Comparison of ENCODE assay signal across 8 cellular contexts in the genomic region with DNA sequence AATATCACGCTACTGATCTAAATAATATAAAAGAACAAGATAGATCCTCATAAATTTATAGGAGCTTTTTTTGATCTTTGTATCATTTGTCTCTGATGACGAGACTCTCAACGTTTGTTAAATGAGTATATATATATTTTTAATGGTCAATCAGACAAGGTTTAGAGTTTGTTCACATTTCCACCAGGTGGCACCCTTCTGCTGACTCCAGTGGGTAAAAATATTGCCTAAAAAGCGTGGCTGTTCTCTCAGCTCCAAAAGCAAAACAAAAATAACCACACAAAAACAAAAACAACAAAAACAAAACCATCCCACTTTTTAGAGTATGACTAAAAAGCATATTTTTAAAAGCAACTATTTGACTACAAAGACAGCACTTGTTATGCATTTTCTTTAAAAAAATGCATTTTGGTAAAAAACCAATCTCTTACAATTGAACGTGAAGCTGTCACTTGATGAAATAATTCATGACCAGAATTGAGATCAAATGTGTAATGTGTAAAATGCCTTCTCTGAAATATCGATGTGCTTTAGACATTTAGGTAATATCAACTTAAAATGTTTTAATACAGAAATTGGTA.
A peak's percentile ranks its signal among the peaks of the same experiment; 100 is the strongest.
DNase-seq lines count a peak whose midpoint lies in the region; ATAC-seq, FAIRE-seq and TF ChIP-seq lines count a peak whose summit lies in the region.

No MANE protein-coding gene starts in this region.

- peak; percentile 56 for ATAC-seq in HG02852 (IDR thresholded peaks at IDR 0.05; ENCODE audit: unreplicated experiment)

- BruUV-seq in OCI-LY7 (replicated peaks; lab: Mats Ljungman, UMichigan) = no TSS peak

- no peak overlapping the region for H2AFZ ChIP-seq in OCI-LY7 (ENCODE audit: low read length)

- H3K4me3 ChIP-seq in OCI-LY7 (ENCODE audit: low read depth, low read length, poor library complexity, severe bottlenecking) (no peak overlapping the region), fibroblast of pulmonary artery (replicated peaks; ENCODE audit: low read depth, low read length) (no peak overlapping the region), testis (no peak overlapping the region)

- no peak for TF ChIP-seq POLR2A in testis (IDR thresholded peaks at IDR 0.05)

- H3K4me2 ChIP-seq in OCI-LY7 (ENCODE audit: low read length) = no peak overlapping the region

- CTCF ChIA-PET in OCI-LY7 (lab: Charles Lee; ENCODE audit: unreplicated experiment) = interaction anchor here (1.1 kb wide), 1 partner anchor 19 kb away, joined by 3 read pairs; no protein-coding TSS in a partner anchor

- H3K79me2 ChIP-seq in OCI-LY7 (ENCODE audit: insufficient read depth, low read depth, low read length) = no peaks in the 10 kb centered on the region

- TF ChIP-seq CTCF in OCI-LY7 (conservative IDR thresholded peaks at IDR 0.05; ENCODE audit: low read length) = peak; percentile 86
- peak; percentile 57 for TF ChIP-seq CTCF in fibroblast of pulmonary artery (IDR thresholded peaks at IDR 0.05; ENCODE audit: low read length, missing control alignments)
- peak in 2 of 3 experiments; percentile 31 to 37 for TF ChIP-seq CTCF in testis (IDR thresholded peaks at IDR 0.05)

- H3K27me3 ChIP-seq in testis = no peaks in the 10 kb centered on the region

- H3K9me2 ChIP-seq in OCI-LY7 (ENCODE audit: insufficient read depth, low read length) = no peaks in the 10 kb centered on the region

- FAIRE-seq in RCC 7860 (lab: Jason Lieb, UNC) = no peak

- H3K36me3 ChIP-seq in OCI-LY7 (ENCODE audit: insufficient read depth, low read length) (no peaks in the 10 kb centered on the region), testis (ENCODE audit: low read depth, missing control alignments) (no peaks in the 10 kb centered on the region)

- POLR2A ChIA-PET in OCI-LY7 (lab: Charles Lee) = interaction anchor here (1.0 kb wide), 1 partner anchor 12 kb away, joined by 3 read pairs; no protein-coding TSS in a partner anchor

- DNase-seq in DMS153 (lab: John Stamatoyannopoulos, UW) (peak; percentile 30), OCI-LY7 (ENCODE audit: low spot score) (peak; percentile 43), fibroblast of pulmonary artery (ENCODE audit: low read depth) (peak; percentile 53), testis (peak; percentile 60), GDM1 (lab: John Stamatoyannopoulos, UW) (no peak), RCC 7860 (ENCODE audit: low spot score) (no peak)
- DNase-seq in stimulated activated naive CD4-positive, alpha-beta T cell treated with Interleukin-2 at 50 U/mL for 16 hours (lab: John Stamatoyannopoulos, UW) = no peak

- no peaks in the 10 kb centered on the region for H4K20me1 ChIP-seq in OCI-LY7 (ENCODE audit: insufficient read depth, low read length)

- no peak overlapping the region for H3K27ac ChIP-seq in OCI-LY7 (ENCODE audit: low read depth, low read length, poor library complexity, severe bottlenecking)
- no peak overlapping the region for H3K27ac ChIP-seq in testis

- H3K9me3 ChIP-seq in OCI-LY7 (ENCODE audit: low read length) (no peaks in the 10 kb centered on the region), testis (no peaks in the 10 kb centered on the region)

- 37 to 40% methylated on average over 6 of the region's 6 CpGs for WGBS in testis, 2 donors

- H3K4me1 ChIP-seq in OCI-LY7 (ENCODE audit: insufficient read depth, low read length, poor library complexity, severe bottlenecking) = no peaks in the 10 kb centered on the region
- peaks cover 4% of the 10 kb centered on the region for H3K4me1 ChIP-seq in testis

- intact Hi-C loops in OCI-LY7 (cut with micrococcal nuclease; ENCODE audit: unreplicated experiment) (no loop called here), testis (cut with DNase I; ENCODE audit: low total_unique reads) (no loop called here)

Comparison
In these comparisons a context has a peak if more than half of its experiments do, and no peak if none do; other contexts are left out.
1. DNase-seq: peak in DMS153 (single experiment), OCI-LY7 (single experiment), fibroblast of pulmonary artery (single experiment) and testis (single experiment); none in GDM1 (single experiment), RCC 7860 (single experiment) and stimulated activated naive CD4-positive, alpha-beta T cell treated with Interleukin-2 at 50 U/mL for 16 hours (single experiment).
2. CTCF ChIP-seq: peak in every context shown above with its lines; median percentile 86 in OCI-LY7; 57 in fibroblast of pulmonary artery; 34 in testis.